ENCODE assay signal across 7 cellular contexts in the genomic region with DNA sequence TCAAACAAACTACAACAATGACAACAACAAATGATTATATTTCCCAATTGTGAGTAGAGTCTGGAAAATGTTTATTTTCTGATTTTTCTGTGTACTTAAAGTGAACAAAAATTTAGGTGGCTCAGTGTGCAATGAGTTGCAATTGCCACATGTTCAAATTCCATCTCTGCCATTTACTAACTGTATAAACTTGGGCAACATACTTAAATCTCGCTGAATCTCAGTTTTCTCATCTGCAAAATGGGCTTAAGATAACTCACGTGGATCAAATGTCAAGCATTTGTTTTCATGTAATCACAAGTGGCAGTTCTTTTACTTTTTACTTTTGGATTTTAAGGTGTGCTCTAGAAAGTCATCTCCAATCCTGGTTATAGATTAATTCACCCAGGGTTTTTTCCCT.
"Had no signal": no experiment of that assay in that cellular context is flagged by ENCODE, and none has a peak within 500 bp of the region (broad histone marks: within the 10 kb centered on the region; RNA-seq: fewer than 3 reads in every experiment).

No MANE protein-coding gene starts in this region.

- H3K4me3 Mint-ChIP-seq: GM23338, H9 had no signal

- H3K9ac ChIP-seq: KMS-11 had no signal

- ATAC-seq: GM23338 had no signal

- H3K27ac Mint-ChIP-seq: GM23338, H9 had no signal

- H3K4me3 ChIP-seq: GM23338 had no signal

- DNase-seq: H9, HCEC 1CT, IMR-90, KBM-7 had no signal

- H2AFZ ChIP-seq: GM23338 had no signal

- H3K4me2 ChIP-seq: GM23338, KMS-11 had no signal

- H3K4me1 Mint-ChIP-seq: GM23338 had no signal

- H3K27ac ChIP-seq: HL-60, KMS-11 had no signal
